In the genomic region with DNA sequence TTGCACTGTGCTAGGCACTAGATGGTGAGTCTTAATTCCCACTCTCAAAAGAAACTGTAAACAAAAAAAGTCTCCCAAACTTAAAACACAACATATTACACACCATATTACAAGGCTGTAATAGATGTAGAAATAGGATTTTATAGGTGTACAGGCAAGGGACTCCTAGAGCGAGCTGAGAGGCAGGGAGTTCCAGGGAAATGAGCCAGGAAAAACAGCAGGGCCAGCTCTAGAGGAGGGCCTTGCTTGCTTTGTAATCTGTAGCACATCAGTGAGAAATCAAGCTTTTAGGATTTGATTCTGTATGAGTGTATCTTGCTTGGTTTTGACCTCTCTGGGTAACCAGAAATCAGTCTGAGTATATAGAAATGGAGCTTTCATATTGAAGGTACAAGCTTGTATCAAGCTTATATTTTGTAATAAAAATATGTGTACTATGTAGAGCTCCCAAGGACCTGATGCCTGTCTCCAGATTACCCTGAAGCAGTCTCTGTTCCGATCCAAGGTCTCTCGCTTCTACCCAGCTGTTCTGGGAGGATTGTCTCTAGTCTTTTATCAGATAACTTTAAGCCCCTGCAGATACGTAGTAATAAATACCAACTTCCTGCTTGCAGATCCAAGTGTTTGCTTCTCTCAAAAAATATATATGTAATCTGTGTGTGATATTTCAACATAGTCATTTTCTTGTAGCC, we compare ENCODE assay signal across 8 cellular contexts.
DNase-seq lines count a peak whose midpoint lies in the region; ATAC-seq, FAIRE-seq and TF ChIP-seq lines count a peak whose summit lies in the region.
"Had no signal": no experiment of that assay in that cellular context is flagged by ENCODE, and none has a peak within 500 bp of the region (broad histone marks: within the 10 kb centered on the region; RNA-seq: fewer than 3 reads in every experiment).

No MANE protein-coding gene starts in this region.

- H3K27me3 Mint-ChIP-seq in CD8-positive, alpha-beta memory T cell, result peaks cover 21 to 41% of the 10 kb centered on the region in 2 donors

- H3K4me1 Mint-ChIP-seq in CD8-positive, alpha-beta memory T cell, result peaks cover 10 to 15% (median 12%) of the 10 kb centered on the region in 3 donors

- TF ChIP-seq CTCF in ascending aorta (IDR thresholded peaks at IDR 0.05) (no peak), left ventricle myocardium inferior (IDR thresholded peaks at IDR 0.05; ENCODE audit: borderline replicate concordance) (no peak)

- no peaks in the 10 kb centered on the region for H3K27me3 ChIP-seq in HUES64 (ENCODE audit: insufficient read depth, low read length)
- no peaks in the 10 kb centered on the region for H3K27me3 ChIP-seq in ascending aorta
- no peaks in the 10 kb centered on the region for H3K27me3 ChIP-seq in left ventricle myocardium inferior (ENCODE audit: low read depth)
- H3K27me3 ChIP-seq in small intestine (ENCODE audit: control insufficient read depth in 2 of 2, insufficient read depth in 2 of 2, low read length in 2 of 2), result no peaks in the 10 kb centered on the region
- H3K27me3 ChIP-seq in CD8-positive, alpha-beta memory T cell (ENCODE audit: insufficient read depth, low read length, poor library complexity, severe bottlenecking), result no peaks in the 10 kb centered on the region

- no peak for FAIRE-seq in small intestine (lab: Jason Lieb, UNC)

- peaks cover 0 to 5% (median 0%) of the 10 kb centered on the region in 3 donors for H3K36me3 Mint-ChIP-seq in CD8-positive, alpha-beta memory T cell

- intact Hi-C loops in ascending aorta (cut with DNase I) (no loop called here), left ventricle myocardium inferior (cut with micrococcal nuclease) (no loop called here)

- 92% methylated on average over 3 of the region's 4 CpGs for WGBS in HUES64
- WGBS in small intestine, 3 donors, result 13 to 30% (median 23%) methylated on average over 4 of the region's 4 CpGs

- no peak overlapping the region for H3K4me3 Mint-ChIP-seq in CD8-positive, alpha-beta memory T cell

- H3K9me3 Mint-ChIP-seq in CD8-positive, alpha-beta memory T cell, result peaks cover 0 to 1% (median 0%) of the 10 kb centered on the region in 5 donors

- no peaks in the 10 kb centered on the region for H3K9me3 ChIP-seq in HUES64 (ENCODE audit: insufficient read depth, low read depth, low read length)
- H3K9me3 ChIP-seq in ascending aorta, result no peaks in the 10 kb centered on the region
- no peaks in the 10 kb centered on the region for H3K9me3 ChIP-seq in left ventricle myocardium inferior (replicated peaks)
- H3K9me3 ChIP-seq in small intestine (ENCODE audit: control insufficient read depth, low read depth), result no peaks in the 10 kb centered on the region
- H3K9me3 ChIP-seq in CD8-positive, alpha-beta memory T cell (ENCODE audit: low read length), result no peaks in the 10 kb centered on the region

- ATAC-seq in GM19035 (IDR thresholded peaks at IDR 0.05; ENCODE audit: unreplicated experiment), result no peak

- H3K36me3 ChIP-seq in HUES64 (ENCODE audit: insufficient read depth, low read length) (no peaks in the 10 kb centered on the region), ascending aorta (no peaks in the 10 kb centered on the region), left ventricle myocardium inferior (no peaks in the 10 kb centered on the region), small intestine (ENCODE audit: control insufficient read depth in 2 of 2, insufficient read depth in 2 of 2, low read length in 2 of 2) (no peaks in the 10 kb centered on the region)
- no peaks in the 10 kb centered on the region for H3K36me3 ChIP-seq in CD8-positive, alpha-beta memory T cell (ENCODE audit: insufficient read depth, low read length)

- H3K4me3 ChIP-seq in HUES64 (ENCODE audit: low read length), result no peak overlapping the region
- H3K4me3 ChIP-seq in ascending aorta, result no peak overlapping the region
- no peak overlapping the region for H3K4me3 ChIP-seq in left ventricle myocardium inferior
- no peak overlapping the region for H3K4me3 ChIP-seq in small intestine (ENCODE audit: low read depth in 1 of 2, low read length in 2 of 2)
- no peak overlapping the region for H3K4me3 ChIP-seq in CD8-positive, alpha-beta memory T cell (ENCODE audit: low read length)

- peaks cover 52% of the 10 kb centered on the region for H3K4me1 ChIP-seq in HUES64 (ENCODE audit: insufficient read depth, low read length)
- peaks cover 7 to 27% of the 10 kb centered on the region in 2 donors for H3K4me1 ChIP-seq in ascending aorta
- peaks cover 57% of the 10 kb centered on the region for H3K4me1 ChIP-seq in left ventricle myocardium inferior
- peaks cover 4 to 21% of the 10 kb centered on the region in 2 donors for H3K4me1 ChIP-seq in small intestine (ENCODE audit: control insufficient read depth in 2 of 2, insufficient read depth in 1 of 2, low read depth in 1 of 2, low read length in 1 of 2)
- peaks cover 12% of the 10 kb centered on the region for H3K4me1 ChIP-seq in CD8-positive, alpha-beta memory T cell (ENCODE audit: insufficient read depth, low read length)

- no peak overlapping the region for H3K9ac ChIP-seq in HUES64 (ENCODE audit: low read depth, low read length)

- POLR2A ChIA-PET in CD8-positive, alpha-beta memory T cell (lab: Charles Lee), result no interaction called here

- peak overlapping the region; percentile 19; the same call in 1 of the 2 replicates for H3K27ac ChIP-seq in HUES64 (ENCODE audit: low read depth, low read length)
- H3K27ac ChIP-seq in ascending aorta, result peak overlapping the region; percentile 33 to 66
- H3K27ac ChIP-seq in left ventricle myocardium inferior (replicated peaks), result peak overlapping the region; percentile 56
- H3K27ac ChIP-seq in small intestine (ENCODE audit: low read depth in 1 of 2, low read length in 1 of 2), result peak overlapping the region in 1 of 2 donors; percentile 90
- H3K27ac ChIP-seq in CD8-positive, alpha-beta memory T cell (ENCODE audit: low read depth, low read length), result no peak overlapping the region

- no peak for DNase-seq in ascending aorta (ENCODE audit: low spot score in 2 of 2)
- DNase-seq in left ventricle myocardium inferior, result no peak
- peak; percentile 16 for DNase-seq in small intestine
- no peak for DNase-seq in CD8-positive, alpha-beta memory T cell
- no peak for DNase-seq in stimulated activated CD4-positive, alpha-beta T cell treated with anti-CD3 and anti-CD28 coated beads, Interleukin-2, amount 100 ng/mL, for 24 hours
- DNase-seq: activated gamma-delta T cell treated with Interleukin-2 at 50 U/mL for 16 hours had no signal

- no peak overlapping the region for H3K27ac Mint-ChIP-seq in CD8-positive, alpha-beta memory T cell

- CTCF ChIA-PET in CD8-positive, alpha-beta memory T cell (lab: Charles Lee), result interaction anchor here (0.7 to 1.7 kb wide), 2 partner anchors 10 kb away, joined by 3 to 4 read pairs; no protein-coding TSS in a partner anchor
